Comparison of ENCODE assay signal across 1 cellular context in the genomic region with DNA sequence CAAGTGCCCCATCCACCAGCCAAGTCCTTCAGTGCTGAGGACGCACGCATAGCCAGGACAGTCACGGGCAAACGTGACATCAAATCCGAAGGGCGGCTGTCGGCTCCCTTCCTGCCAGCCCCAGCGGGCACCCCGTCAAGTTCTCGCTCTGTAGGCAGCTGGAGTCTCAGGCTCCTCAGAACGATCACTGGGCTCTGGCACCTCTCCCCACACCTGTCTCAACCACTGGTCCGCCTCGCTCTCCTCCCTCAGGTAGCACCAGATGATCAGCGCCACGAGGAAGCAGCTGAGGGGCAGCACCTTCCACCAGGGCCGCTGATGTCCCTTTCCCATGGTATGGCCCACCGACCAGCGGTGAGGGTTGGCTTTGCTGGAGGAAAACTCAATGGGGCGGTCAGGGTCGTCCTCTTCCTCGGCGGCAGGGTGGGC.
TF ChIP-seq lines count a peak whose summit lies in the region.

No MANE protein-coding gene starts in this region.

TF ChIP-seq in GM23338, 12 proteins besides CTCF, POLR2A, EP300 and RAD21 (continued from another document):
- TF ChIP-seq ZNF331 (CRISPR knock-in tag; IDR thresholded peaks at IDR 0.05; ENCODE audit: low read depth) = no peak
- TF ChIP-seq, protein P1, sequence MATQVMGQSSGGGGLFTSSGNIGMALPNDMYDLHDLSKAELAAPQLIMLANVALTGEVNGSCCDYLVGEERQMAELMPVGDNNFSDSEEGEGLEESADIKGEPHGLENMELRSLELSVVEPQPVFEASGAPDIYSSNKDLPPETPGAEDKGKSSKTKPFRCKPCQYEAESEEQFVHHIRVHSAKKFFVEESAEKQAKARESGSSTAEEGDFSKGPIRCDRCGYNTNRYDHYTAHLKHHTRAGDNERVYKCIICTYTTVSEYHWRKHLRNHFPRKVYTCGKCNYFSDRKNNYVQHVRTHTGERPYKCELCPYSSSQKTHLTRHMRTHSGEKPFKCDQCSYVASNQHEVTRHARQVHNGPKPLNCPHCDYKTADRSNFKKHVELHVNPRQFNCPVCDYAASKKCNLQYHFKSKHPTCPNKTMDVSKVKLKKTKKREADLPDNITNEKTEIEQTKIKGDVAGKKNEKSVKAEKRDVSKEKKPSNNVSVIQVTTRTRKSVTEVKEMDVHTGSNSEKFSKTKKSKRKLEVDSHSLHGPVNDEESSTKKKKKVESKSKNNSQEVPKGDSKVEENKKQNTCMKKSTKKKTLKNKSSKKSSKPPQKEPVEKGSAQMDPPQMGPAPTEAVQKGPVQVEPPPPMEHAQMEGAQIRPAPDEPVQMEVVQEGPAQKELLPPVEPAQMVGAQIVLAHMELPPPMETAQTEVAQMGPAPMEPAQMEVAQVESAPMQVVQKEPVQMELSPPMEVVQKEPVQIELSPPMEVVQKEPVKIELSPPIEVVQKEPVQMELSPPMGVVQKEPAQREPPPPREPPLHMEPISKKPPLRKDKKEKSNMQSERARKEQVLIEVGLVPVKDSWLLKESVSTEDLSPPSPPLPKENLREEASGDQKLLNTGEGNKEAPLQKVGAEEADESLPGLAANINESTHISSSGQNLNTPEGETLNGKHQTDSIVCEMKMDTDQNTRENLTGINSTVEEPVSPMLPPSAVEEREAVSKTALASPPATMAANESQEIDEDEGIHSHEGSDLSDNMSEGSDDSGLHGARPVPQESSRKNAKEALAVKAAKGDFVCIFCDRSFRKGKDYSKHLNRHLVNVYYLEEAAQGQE (IDR thresholded peaks at IDR 0.05; ENCODE audit: unreplicated experiment) = no peak
- no peak for TF ChIP-seq STAT1 (IDR thresholded peaks at IDR 0.05; ENCODE audit: unreplicated experiment)
- TF ChIP-seq CREB1 (CRISPR knock-in tag; IDR thresholded peaks at IDR 0.05; ENCODE audit: low read depth) = no peak
- no peak for TF ChIP-seq EZH2phosphoT487 (IDR thresholded peaks at IDR 0.05; ENCODE audit: unreplicated experiment)
- TF ChIP-seq, protein P2, sequence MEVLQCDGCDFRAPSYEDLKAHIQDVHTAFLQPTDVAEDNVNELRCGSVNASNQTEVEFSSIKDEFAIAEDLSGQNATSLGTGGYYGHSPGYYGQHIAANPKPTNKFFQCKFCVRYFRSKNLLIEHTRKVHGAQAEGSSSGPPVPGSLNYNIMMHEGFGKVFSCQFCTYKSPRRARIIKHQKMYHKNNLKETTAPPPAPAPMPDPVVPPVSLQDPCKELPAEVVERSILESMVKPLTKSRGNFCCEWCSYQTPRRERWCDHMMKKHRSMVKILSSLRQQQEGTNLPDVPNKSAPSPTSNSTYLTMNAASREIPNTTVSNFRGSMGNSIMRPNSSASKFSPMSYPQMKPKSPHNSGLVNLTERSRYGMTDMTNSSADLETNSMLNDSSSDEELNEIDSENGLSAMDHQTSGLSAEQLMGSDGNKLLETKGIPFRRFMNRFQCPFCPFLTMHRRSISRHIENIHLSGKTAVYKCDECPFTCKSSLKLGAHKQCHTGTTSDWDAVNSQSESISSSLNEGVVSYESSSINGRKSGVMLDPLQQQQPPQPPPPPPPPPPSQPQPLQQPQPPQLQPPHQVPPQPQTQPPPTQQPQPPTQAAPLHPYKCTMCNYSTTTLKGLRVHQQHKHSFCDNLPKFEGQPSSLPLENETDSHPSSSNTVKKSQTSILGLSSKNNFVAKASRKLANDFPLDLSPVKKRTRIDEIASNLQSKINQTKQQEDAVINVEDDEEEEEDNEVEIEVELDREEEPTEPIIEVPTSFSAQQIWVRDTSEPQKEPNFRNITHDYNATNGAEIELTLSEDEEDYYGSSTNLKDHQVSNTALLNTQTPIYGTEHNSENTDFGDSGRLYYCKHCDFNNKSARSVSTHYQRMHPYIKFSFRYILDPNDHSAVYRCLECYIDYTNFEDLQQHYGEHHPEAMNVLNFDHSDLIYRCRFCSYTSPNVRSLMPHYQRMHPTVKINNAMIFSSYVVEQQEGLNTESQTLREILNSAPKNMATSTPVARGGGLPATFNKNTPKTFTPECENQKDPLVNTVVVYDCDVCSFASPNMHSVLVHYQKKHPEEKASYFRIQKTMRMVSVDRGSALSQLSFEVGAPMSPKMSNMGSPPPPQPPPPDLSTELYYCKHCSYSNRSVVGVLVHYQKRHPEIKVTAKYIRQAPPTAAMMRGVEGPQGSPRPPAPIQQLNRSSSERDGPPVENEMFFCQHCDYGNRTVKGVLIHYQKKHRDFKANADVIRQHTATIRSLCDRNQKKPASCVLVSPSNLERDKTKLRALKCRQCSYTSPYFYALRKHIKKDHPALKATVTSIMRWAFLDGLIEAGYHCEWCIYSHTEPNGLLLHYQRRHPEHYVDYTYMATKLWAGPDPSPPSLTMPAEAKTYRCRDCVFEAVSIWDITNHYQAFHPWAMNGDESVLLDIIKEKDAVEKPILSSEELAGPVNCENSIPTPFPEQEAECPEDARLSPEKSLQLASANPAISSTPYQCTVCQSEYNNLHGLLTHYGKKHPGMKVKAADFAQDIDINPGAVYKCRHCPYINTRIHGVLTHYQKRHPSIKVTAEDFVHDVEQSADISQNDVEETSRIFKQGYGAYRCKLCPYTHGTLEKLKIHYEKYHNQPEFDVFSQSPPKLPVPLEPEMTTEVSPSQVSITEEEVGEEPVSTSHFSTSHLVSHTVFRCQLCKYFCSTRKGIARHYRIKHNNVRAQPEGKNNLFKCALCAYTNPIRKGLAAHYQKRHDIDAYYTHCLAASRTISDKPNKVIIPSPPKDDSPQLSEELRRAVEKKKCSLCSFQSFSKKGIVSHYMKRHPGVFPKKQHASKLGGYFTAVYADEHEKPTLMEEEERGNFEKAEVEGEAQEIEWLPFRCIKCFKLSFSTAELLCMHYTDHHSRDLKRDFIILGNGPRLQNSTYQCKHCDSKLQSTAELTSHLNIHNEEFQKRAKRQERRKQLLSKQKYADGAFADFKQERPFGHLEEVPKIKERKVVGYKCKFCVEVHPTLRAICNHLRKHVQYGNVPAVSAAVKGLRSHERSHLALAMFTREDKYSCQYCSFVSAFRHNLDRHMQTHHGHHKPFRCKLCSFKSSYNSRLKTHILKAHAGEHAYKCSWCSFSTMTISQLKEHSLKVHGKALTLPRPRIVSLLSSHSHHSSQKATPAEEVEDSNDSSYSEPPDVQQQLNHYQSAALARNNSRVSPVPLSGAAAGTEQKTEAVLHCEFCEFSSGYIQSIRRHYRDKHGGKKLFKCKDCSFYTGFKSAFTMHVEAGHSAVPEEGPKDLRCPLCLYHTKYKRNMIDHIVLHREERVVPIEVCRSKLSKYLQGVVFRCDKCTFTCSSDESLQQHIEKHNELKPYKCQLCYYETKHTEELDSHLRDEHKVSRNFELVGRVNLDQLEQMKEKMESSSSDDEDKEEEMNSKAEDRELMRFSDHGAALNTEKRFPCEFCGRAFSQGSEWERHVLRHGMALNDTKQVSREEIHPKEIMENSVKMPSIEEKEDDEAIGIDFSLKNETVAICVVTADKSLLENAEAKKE (CRISPR knock-in tag; IDR thresholded peaks at IDR 0.05) = no peak
- no peak for TF ChIP-seq POLR2AphosphoS5 (IDR thresholded peaks at IDR 0.05; ENCODE audit: low read depth)
- TF ChIP-seq ZNF114 (CRISPR knock-in tag; IDR thresholded peaks at IDR 0.05) = no peak
- TF ChIP-seq, protein P3, sequence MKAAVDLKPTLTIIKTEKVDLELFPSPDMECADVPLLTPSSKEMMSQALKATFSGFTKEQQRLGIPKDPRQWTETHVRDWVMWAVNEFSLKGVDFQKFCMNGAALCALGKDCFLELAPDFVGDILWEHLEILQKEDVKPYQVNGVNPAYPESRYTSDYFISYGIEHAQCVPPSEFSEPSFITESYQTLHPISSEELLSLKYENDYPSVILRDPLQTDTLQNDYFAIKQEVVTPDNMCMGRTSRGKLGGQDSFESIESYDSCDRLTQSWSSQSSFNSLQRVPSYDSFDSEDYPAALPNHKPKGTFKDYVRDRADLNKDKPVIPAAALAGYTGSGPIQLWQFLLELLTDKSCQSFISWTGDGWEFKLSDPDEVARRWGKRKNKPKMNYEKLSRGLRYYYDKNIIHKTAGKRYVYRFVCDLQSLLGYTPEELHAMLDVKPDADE (IDR thresholded peaks at IDR 0.05) = no peak
